Comparison of ENCODE assay signal across 28 cellular contexts in genomic region chr7:78261302-78261701, GRCh38.
"Had no signal": no experiment of that assay in that cellular context is flagged by ENCODE, and none has a peak within 500 bp of the region (broad histone marks: within the 10 kb centered on the region; RNA-seq: fewer than 3 reads in every experiment).

No MANE protein-coding gene starts in this region.

- H3K4me3 Mint-ChIP-seq: activated CD4-positive, alpha-beta T cell treated with anti-CD3 and anti-CD28 coated beads, Interleukin-2, amount 10 ng/mL, durations not matched to agents 7 days and 5 days; activated CD8-positive, alpha-beta T cell treated with anti-CD3 and anti-CD28 coated beads for 36 hours; activated naive CD8-positive, alpha-beta T cell; activated T-cell treated with anti-CD3 and anti-CD28 coated beads, Interleukin-2, amount 50 U/mL, for 4 hours; activated T-helper 17 cell treated with anti-CD3 and anti-CD28 coated beads, Interleukin-2, amount 50 U/mL, for 72 hours; central memory CD8-positive, alpha-beta T cell; WTC11 had no signal

- H3K4me1 Mint-ChIP-seq: activated CD4-positive, alpha-beta T cell treated with anti-CD3 and anti-CD28 coated beads, Interleukin-2, amount 10 ng/mL, durations not matched to agents 7 days and 5 days; activated T-helper 17 cell treated with anti-CD3 and anti-CD28 coated beads, Interleukin-2, amount 50 U/mL, for 72 hours; central memory CD8-positive, alpha-beta T cell had no signal

- H3K36me3 ChIP-seq: adrenal gland, ascending aorta, brain microvascular endothelial cell, esophagus squamous epithelium had no signal

- H3K4me1 ChIP-seq: adrenal gland, ascending aorta, esophagus squamous epithelium had no signal

- H3K27me3 ChIP-seq: adrenal gland, ascending aorta, brain microvascular endothelial cell, esophagus squamous epithelium had no signal

- H3K27ac ChIP-seq: adrenal gland, ascending aorta, brain microvascular endothelial cell, epithelial cell of prostate, esophagus squamous epithelium, VCaP had no signal

- H3K4me3 ChIP-seq: adrenal gland, ascending aorta, esophagus squamous epithelium had no signal

- ATAC-seq: activated CD8-positive, alpha-beta T cell treated with anti-CD3 and anti-CD28 coated beads for 36 hours; activated T-cell treated with anti-CD3 and anti-CD28 coated beads, Interleukin-2, amount 50 U/mL, for 4 hours; activated T-helper 17 cell treated with anti-CD3 and anti-CD28 coated beads, Interleukin-2, amount 50 U/mL, for 72 hours; WTC11 had no signal

- H3K27ac Mint-ChIP-seq: activated CD4-positive, alpha-beta T cell treated with anti-CD3 and anti-CD28 coated beads, Interleukin-2, amount 10 ng/mL, durations not matched to agents 7 days and 5 days; activated CD8-positive, alpha-beta T cell treated with anti-CD3 and anti-CD28 coated beads for 36 hours; activated naive CD8-positive, alpha-beta T cell; activated T-helper 17 cell treated with anti-CD3 and anti-CD28 coated beads, Interleukin-2, amount 50 U/mL, for 72 hours; WTC11 had no signal

- H3K9me3 ChIP-seq: adrenal gland, ascending aorta, esophagus squamous epithelium had no signal

- H3K36me3 Mint-ChIP-seq: activated naive CD8-positive, alpha-beta T cell had no signal

- H3K27me3 Mint-ChIP-seq: activated CD4-positive, alpha-beta T cell treated with anti-CD3 and anti-CD28 coated beads, Interleukin-2, amount 10 ng/mL, durations not matched to agents 7 days and 5 days; activated CD8-positive, alpha-beta T cell treated with anti-CD3 and anti-CD28 coated beads for 36 hours; activated naive CD8-positive, alpha-beta T cell; central memory CD8-positive, alpha-beta T cell had no signal

- DNase-seq: activated CD4-positive, alpha-beta T cell treated with anti-CD3 and anti-CD28 coated beads for 1 hour; activated CD4-positive, alpha-beta T cell treated with anti-CD3 and anti-CD28 coated beads for 4 hours; activated CD4-positive, alpha-beta T cell treated with anti-CD3 and anti-CD28 coated beads, Interleukin-2, amount 10 ng/mL, durations not matched to agents 7 days and 5 days; activated CD4-positive, alpha-beta T cell treated with anti-CD3 and anti-CD28 coated beads, Interleukin-2, amount 50 U/mL, for 48 hours; activated CD8-positive, alpha-beta memory T cell treated with anti-CD3 and anti-CD28 coated beads for 24 hours; activated CD8-positive, alpha-beta T cell treated with anti-CD3 and anti-CD28 coated beads for 36 hours; activated effector memory CD4-positive, alpha-beta T cell treated with Interleukin-2 at 50 U/mL for 16 hours; activated gamma-delta T cell treated with Interleukin-2 at 50 U/mL for 16 hours; activated naive CD4-positive, alpha-beta T cell treated with anti-CD3 and anti-CD28 coated beads, Interleukin-2, amount 50 U/mL, for 16 hours; activated naive CD4-positive, alpha-beta T cell treated with Interleukin-2 at 50 U/mL for 16 hours; activated T-cell treated with anti-CD3 and anti-CD28 coated beads, Interleukin-2, amount 50 U/mL, for 4 hours; adrenal gland; amygdala; brain microvascular endothelial cell; cortex of kidney; dermis blood vessel endothelial cell; effector CD4-positive, alpha-beta T cell; esophagus squamous epithelium; foreskin melanocyte; hippocampal formation; T-helper 2 cell had no signal

- H3K9me3 Mint-ChIP-seq: activated CD4-positive, alpha-beta T cell treated with anti-CD3 and anti-CD28 coated beads, Interleukin-2, amount 10 ng/mL, durations not matched to agents 7 days and 5 days; activated CD8-positive, alpha-beta T cell treated with anti-CD3 and anti-CD28 coated beads for 36 hours; activated T-helper 17 cell treated with anti-CD3 and anti-CD28 coated beads, Interleukin-2, amount 50 U/mL, for 72 hours; central memory CD8-positive, alpha-beta T cell had no signal
